29 cellular contexts compared by ENCODE assay signal in genomic region chr10:51888263-51888662, GRCh38.
"Had no signal": no experiment of that assay in that cellular context is flagged by ENCODE, and none has a peak within 500 bp of the region (broad histone marks: within the 10 kb centered on the region; RNA-seq: fewer than 3 reads in every experiment).

No MANE protein-coding gene starts in this region.

- H3K27me3 Mint-ChIP-seq: naive B cell; stimulated activated memory B cell treated with anti-CD40 and anti-IgM and Interleukin-4, amounts not matched to agents 10 μg/mL and 1 μg/mL and 100 μg/mL, for 72 hours; stimulated activated naive CD8-positive, alpha-beta T cell treated with anti-CD3 and anti-CD28 coated beads, Interleukin-15, amount 100 ng/mL, for 72 hours had no signal

- H3K9me3 Mint-ChIP-seq: mesothelial cell of epicardium; natural killer cell; nephron progenitor cell; stimulated activated memory B cell treated with anti-CD40 and anti-IgM and Interleukin-4, amounts not matched to agents 10 μg/mL and 1 μg/mL and 100 μg/mL, for 72 hours; stimulated activated naive CD8-positive, alpha-beta T cell treated with anti-CD3 and anti-CD28 coated beads, Interleukin-15, amount 100 ng/mL, for 72 hours had no signal

- H3K4me1 ChIP-seq: left lung, lower lobe of right lung, pancreas, prostate gland, spleen, thyroid gland, upper lobe of right lung had no signal

- H3K27me3 ChIP-seq: left lung, pancreas, sigmoid colon, spleen, thyroid gland, upper lobe of right lung had no signal

- H3K27ac ChIP-seq: left lung, lower lobe of right lung, pancreas, prostate gland, sigmoid colon, spleen, thyroid gland, upper lobe of right lung had no signal

- H3K4me3 Mint-ChIP-seq: mesothelial cell of epicardium; naive B cell; natural killer cell; nephron progenitor cell; stimulated activated memory B cell treated with anti-CD40 and anti-IgM and Interleukin-4, amounts not matched to agents 10 μg/mL and 1 μg/mL and 100 μg/mL, for 72 hours; stimulated activated naive CD8-positive, alpha-beta T cell treated with anti-CD3 and anti-CD28 coated beads, Interleukin-15, amount 100 ng/mL, for 72 hours had no signal

- H3K36me3 ChIP-seq: left lung, lower lobe of right lung, pancreas, prostate gland, sigmoid colon, spleen, thyroid gland, upper lobe of right lung had no signal

- H3K27ac Mint-ChIP-seq: mesothelial cell of epicardium; naive B cell; natural killer cell; nephron progenitor cell; stimulated activated memory B cell treated with anti-CD40 and anti-IgM and Interleukin-4, amounts not matched to agents 10 μg/mL and 1 μg/mL and 100 μg/mL, for 72 hours; stimulated activated naive CD8-positive, alpha-beta T cell treated with anti-CD3 and anti-CD28 coated beads, Interleukin-15, amount 100 ng/mL, for 72 hours had no signal

- H3K36me3 Mint-ChIP-seq: mesothelial cell of epicardium; naive B cell; natural killer cell; stimulated activated memory B cell treated with anti-CD40 and anti-IgM and Interleukin-4, amounts not matched to agents 10 μg/mL and 1 μg/mL and 100 μg/mL, for 72 hours had no signal

- H3K4me3 ChIP-seq: left lung, lower lobe of right lung, pancreas, prostate gland, sigmoid colon, spleen, thyroid gland, upper lobe of right lung had no signal

- H3K4me1 Mint-ChIP-seq: mesothelial cell of epicardium; naive B cell; natural killer cell; nephron progenitor cell; stimulated activated memory B cell treated with anti-CD40 and anti-IgM and Interleukin-4, amounts not matched to agents 10 μg/mL and 1 μg/mL and 100 μg/mL, for 72 hours; stimulated activated naive CD8-positive, alpha-beta T cell treated with anti-CD3 and anti-CD28 coated beads, Interleukin-15, amount 100 ng/mL, for 72 hours had no signal

- ATAC-seq: left colon; left lung; lower lobe of right lung; natural killer cell; pancreas; right cardiac atrium; stimulated activated memory B cell treated with anti-CD40 and anti-IgM and Interleukin-4, amounts not matched to agents 10 μg/mL and 1 μg/mL and 100 μg/mL, for 72 hours; stimulated activated naive CD8-positive, alpha-beta T cell treated with anti-CD3 and anti-CD28 coated beads, Interleukin-15, amount 100 ng/mL, for 72 hours; upper lobe of right lung had no signal

- FAIRE-seq: kidney, pancreas, urothelium cell line had no signal

- H3K9me3 ChIP-seq: left lung, lower lobe of right lung, pancreas, prostate gland, sigmoid colon, thyroid gland, upper lobe of right lung had no signal

- DNase-seq: hippocampal formation; kidney; left colon; left lung; lower lobe of right lung; mammary epithelial cell; mesendoderm; naive B cell; natural killer cell; nephron progenitor cell; pancreas; posterior cingulate gyrus; retina; right cardiac atrium; sigmoid colon; small intestine; spleen; stimulated activated CD4-positive, alpha-beta T cell treated with anti-CD3 and anti-CD28 coated beads, Interleukin-4, amount 100 ng/mL, for 4 hours; stimulated activated CD8-positive, alpha-beta memory T cell treated with anti-CD3 and anti-CD28 coated beads, Interleukin-4, amount 100 ng/mL, for 48 hours; stimulated activated naive CD4-positive, alpha-beta T cell treated with Interleukin-2 at 50 U/mL for 16 hours; stimulated activated naive CD8-positive, alpha-beta T cell treated with anti-CD3 and anti-CD28 coated beads, Interleukin-15, amount 100 ng/mL, for 72 hours; substantia nigra; thyroid gland; trophoblast cell; upper lobe of right lung had no signal
